8 cellular contexts compared by ENCODE assay signal in the genomic region with DNA sequence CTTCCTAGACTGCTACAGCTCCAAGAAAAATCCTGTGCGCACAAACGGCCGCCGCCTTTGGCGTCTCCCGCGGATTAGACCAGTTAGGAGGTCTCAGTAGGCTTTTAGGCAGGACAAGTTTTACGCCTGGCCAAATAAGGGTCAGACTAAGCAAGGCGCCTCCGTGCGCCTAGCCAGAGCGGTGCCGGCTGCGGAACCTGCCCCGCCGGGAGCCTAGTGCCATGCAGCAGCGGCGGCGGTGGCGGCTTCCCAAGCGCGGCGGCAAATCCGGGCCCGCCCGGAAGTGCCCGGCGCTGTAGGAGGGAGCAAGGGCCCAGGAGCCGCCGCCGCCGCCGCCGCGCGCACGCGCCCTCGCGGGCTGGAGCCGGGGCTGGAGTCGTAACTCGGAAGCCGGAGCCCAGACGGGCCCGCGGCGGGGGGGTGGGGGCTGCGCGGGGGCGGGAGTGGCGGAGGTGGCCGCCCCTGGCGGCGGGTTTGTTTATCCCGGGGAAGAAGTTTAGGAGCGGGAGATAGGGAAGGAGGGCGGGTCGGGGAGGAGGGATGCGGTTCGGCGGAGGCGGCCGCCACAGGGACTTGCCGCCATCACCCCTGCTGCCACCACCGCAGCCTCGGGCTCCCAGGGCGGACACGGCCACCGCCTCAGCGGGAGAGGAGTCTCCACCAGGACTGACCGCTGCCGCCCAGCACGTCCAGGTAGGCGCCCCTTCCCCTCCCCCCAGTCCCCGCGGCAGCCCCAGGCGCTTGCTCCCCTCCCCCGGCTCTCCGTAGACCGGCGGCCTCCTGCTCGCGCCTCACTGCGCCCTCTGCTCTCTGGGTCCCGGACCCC. TPM values are rescaled to one million over a fixed set of nuclear protein-coding genes. Genes with fewer than 3 reads are reported as not detected.
DNase-seq lines count a peak whose midpoint lies in the region; ATAC-seq and TF ChIP-seq lines count a peak whose summit lies in the region.

A gene (plus strand): TSS at position 344 of the 826 bp plus-strand sequence. CDS start 48,447 bp downstream, outside the sequence.

- H3K27ac ChIP-seq in HUES6 (ENCODE audit: low read depth, low read length), result peak within 1 kb of the TSS; percentile 78

- ATAC-seq in GM21423 (IDR thresholded peaks at IDR 0.05; ENCODE audit: unreplicated experiment), result peak; percentile 69

- no peaks in the 10 kb centered on the region for H3K27me3 ChIP-seq in HUES6 (ENCODE audit: control insufficient read depth, insufficient read depth, low read length)

- no peaks in the 10 kb centered on the region for H3K36me3 ChIP-seq in HUES6 (ENCODE audit: control insufficient read depth, insufficient read depth, low read length)

- DNase-seq in DMS 273 (lab: John Stamatoyannopoulos, UW; ENCODE audit: unreplicated experiment) (peak; percentile 97), OCI-M1 (lab: John Stamatoyannopoulos, UW) (peak; percentile 91), activated T-cell treated with anti-CD3 and anti-CD28 coated beads for 24 hours (ENCODE audit: low read depth) (peak; percentile 81), epithelial cell of esophagus (ENCODE audit: low read depth) (peak; percentile 92), mucosa of gallbladder (ENCODE audit: low spot score) (peak; percentile 92)
- DNase-seq in stimulated activated CD8-positive, alpha-beta memory T cell treated with anti-CD3 and anti-CD28 coated beads, Interleukin-4, amount 100 ng/mL, for 4 hours (ENCODE audit: low read depth in 2 of 2, low spot score in 1 of 2), result peak; percentile 40 to 68

- H3K4me3 ChIP-seq in HUES6 (ENCODE audit: low read depth, low read length), result peak within 1 kb of the TSS; percentile 95
- peak within 1 kb of the TSS; percentile 83 for H3K4me3 ChIP-seq in epithelial cell of esophagus (ENCODE audit: low read length)

- H3K9me3 ChIP-seq in HUES6 (ENCODE audit: control insufficient read depth, insufficient read depth, low read depth, low read length), result no peaks in the 10 kb centered on the region

- peaks cover 30% of the 10 kb centered on the region for H3K4me1 ChIP-seq in HUES6 (ENCODE audit: control insufficient read depth, insufficient read depth, low read length)

- peak within 1 kb of the TSS; percentile 83 for H3K9ac ChIP-seq in HUES6 (ENCODE audit: low read length)

- peak; percentile 10 for TF ChIP-seq CTCF in epithelial cell of esophagus (IDR thresholded peaks at IDR 0.05; ENCODE audit: insufficient read depth, low read depth, low read length, missing control alignments)

RNA-seq across cellular contexts. Expression of the gene that starts here (rescaled TPM):
- 29.2 TPM for total RNA-seq in mucosa of gallbladder

Comparison
In these comparisons a context has a peak if more than half of its experiments do, and no peak if none do; other contexts are left out.
1. Peak in every context shown above with its lines: DNase-seq, ATAC-seq, H3K4me3 ChIP-seq and H3K27ac ChIP-seq.